1 cellular context compared by ENCODE assay signal in the genomic region with DNA sequence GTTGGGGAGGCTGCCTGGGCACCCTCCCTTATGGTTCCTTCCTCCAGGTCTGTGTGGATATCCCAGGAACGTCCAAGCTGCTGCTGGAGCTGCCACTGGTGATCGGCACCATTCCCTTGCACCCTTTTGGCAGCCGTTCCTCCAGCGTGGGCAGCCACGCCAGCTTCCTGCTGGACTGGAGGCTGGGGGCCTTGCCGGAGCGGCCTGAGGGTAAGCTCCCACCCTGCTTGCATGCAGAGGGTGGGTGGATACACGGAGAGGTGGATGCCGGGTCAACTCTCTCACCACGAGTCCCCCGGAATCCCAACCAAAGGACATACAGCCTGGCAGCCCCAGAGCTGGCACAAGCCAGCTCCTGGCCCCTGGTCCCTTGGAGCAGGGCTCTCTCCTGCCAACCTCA.
TF ChIP-seq lines count a peak whose summit lies in the region.

No MANE protein-coding gene starts in this region.

TF ChIP-seq in IMR-90, 13 proteins besides CTCF, POLR2A, EP300 and RAD21:
- TF ChIP-seq MAZ (IDR thresholded peaks at IDR 0.05; ENCODE audit: borderline replicate concordance, low read depth, low read length), result no peak
- TF ChIP-seq NFE2L2 (IDR thresholded peaks at IDR 0.05; ENCODE audit: low read depth, low read length), result no peak
- TF ChIP-seq CEBPB (IDR thresholded peaks at IDR 0.05; ENCODE audit: low read depth, low read length), result no peak
- no peak for TF ChIP-seq SMC3 (IDR thresholded peaks at IDR 0.05; ENCODE audit: low read depth, low read length)
- TF ChIP-seq, protein P1, sequence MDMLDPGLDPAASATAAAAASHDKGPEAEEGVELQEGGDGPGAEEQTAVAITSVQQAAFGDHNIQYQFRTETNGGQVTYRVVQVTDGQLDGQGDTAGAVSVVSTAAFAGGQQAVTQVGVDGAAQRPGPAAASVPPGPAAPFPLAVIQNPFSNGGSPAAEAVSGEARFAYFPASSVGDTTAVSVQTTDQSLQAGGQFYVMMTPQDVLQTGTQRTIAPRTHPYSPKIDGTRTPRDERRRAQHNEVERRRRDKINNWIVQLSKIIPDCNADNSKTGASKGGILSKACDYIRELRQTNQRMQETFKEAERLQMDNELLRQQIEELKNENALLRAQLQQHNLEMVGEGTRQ (IDR thresholded peaks at IDR 0.05; ENCODE audit: low read depth, low read length), result no peak
- TF ChIP-seq, protein P2, sequence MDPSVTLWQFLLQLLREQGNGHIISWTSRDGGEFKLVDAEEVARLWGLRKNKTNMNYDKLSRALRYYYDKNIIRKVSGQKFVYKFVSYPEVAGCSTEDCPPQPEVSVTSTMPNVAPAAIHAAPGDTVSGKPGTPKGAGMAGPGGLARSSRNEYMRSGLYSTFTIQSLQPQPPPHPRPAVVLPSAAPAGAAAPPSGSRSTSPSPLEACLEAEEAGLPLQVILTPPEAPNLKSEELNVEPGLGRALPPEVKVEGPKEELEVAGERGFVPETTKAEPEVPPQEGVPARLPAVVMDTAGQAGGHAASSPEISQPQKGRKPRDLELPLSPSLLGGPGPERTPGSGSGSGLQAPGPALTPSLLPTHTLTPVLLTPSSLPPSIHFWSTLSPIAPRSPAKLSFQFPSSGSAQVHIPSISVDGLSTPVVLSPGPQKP (IDR thresholded peaks at IDR 0.05; ENCODE audit: borderline replicate concordance, low read depth, low read length), result no peak
- TF ChIP-seq RFX5 (IDR thresholded peaks at IDR 0.05; ENCODE audit: low read depth, low read length), result no peak
- no peak for TF ChIP-seq MAFK (IDR thresholded peaks at IDR 0.05; ENCODE audit: low read depth, low read length)
- TF ChIP-seq MXI1 (IDR thresholded peaks at IDR 0.05; ENCODE audit: borderline replicate concordance, low read depth, low read length), result no peak
- no peak for TF ChIP-seq BHLHE40 (IDR thresholded peaks at IDR 0.05; ENCODE audit: low read depth, low read length)
- TF ChIP-seq CHD1 (IDR thresholded peaks at IDR 0.05; ENCODE audit: low read depth, low read length), result no peak
- TF ChIP-seq FOS (IDR thresholded peaks at IDR 0.05; ENCODE audit: low read depth, low read length), result no peak
- no peak for TF ChIP-seq RCOR1 (IDR thresholded peaks at IDR 0.05; ENCODE audit: insufficient replicate concordance, low read length)
